ENCODE assay signal across 15 cellular contexts in the genomic region with DNA sequence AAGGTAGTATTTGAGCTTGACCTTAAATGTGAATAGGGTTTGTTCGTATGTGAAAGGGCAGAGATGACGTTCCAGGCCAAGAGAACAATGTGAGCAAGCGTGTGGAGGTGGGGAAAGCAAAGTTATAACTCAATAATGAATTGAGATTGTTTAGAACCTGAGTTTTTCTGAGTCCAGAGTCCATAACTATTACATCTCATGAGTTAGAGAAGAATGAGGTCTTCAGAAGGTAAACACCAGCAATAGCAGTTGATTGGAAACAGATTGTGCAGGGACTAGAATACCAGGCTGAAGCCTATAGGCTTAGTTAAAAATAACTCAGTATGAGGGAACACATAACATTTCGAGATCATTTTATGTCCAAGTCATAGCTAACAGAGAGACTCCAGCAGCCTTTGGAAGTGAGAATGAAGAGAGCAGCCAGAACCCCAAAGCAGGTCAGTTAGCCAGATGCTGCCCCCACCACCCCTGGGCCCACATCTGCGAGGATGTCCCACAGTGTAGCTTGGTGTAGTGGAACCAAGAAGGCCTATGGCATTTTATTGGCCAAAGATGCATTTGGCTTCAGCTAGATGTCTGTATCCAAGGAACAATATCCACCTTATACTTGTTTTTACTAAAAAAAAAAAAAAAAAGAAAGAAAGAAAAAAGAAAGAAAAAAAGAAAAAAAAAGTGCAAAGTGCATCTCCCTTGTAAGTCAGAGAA.
A peak's percentile ranks its signal among the peaks of the same experiment; 100 is the strongest.
DNase-seq lines count a peak whose midpoint lies in the region; ATAC-seq and TF ChIP-seq lines count a peak whose summit lies in the region.
"Had no signal": no experiment of that assay in that cellular context is flagged by ENCODE, and none has a peak within 500 bp of the region (broad histone marks: within the 10 kb centered on the region; RNA-seq: fewer than 3 reads in every experiment).

No MANE protein-coding gene starts in this region.

- intact Hi-C loops in activated CD4-positive, alpha-beta T cell treated with anti-CD3 and anti-CD28 coated beads for 36 hours (cut with DNase I, micrococcal nuclease), result no loop called here

- H3K27me3 ChIP-seq in RWPE2 (ENCODE audit: insufficient read depth, poor library complexity, severe bottlenecking) (no peaks in the 10 kb centered on the region), mucosa of rectum (ENCODE audit: control insufficient read depth in 2 of 2, insufficient read depth in 2 of 2, low read length in 2 of 2) (no peaks in the 10 kb centered on the region)
- H3K27me3 ChIP-seq: neutrophil, SJSA1 had no signal

- no peaks in the 10 kb centered on the region for H3K36me3 ChIP-seq in RWPE2 (ENCODE audit: low read depth)
- H3K36me3 ChIP-seq in mucosa of rectum (ENCODE audit: control insufficient read depth in 2 of 2, insufficient read depth in 2 of 2, low read length in 2 of 2), result no peaks in the 10 kb centered on the region
- H3K36me3 ChIP-seq: neutrophil, SJSA1 had no signal

- no peak for ATAC-seq in RWPE2 (ENCODE audit: low read depth)
- ATAC-seq in activated CD4-positive, alpha-beta T cell treated with anti-CD3 and anti-CD28 coated beads for 36 hours, result no peak
- ATAC-seq: right cardiac atrium had no signal

- no peaks in the 10 kb centered on the region for H3K4me1 Mint-ChIP-seq in activated CD4-positive, alpha-beta T cell treated with anti-CD3 and anti-CD28 coated beads for 36 hours
- H3K4me1 Mint-ChIP-seq: IgD-negative memory B cell had no signal

- H3K4me3 ChIP-seq in RWPE2 (ENCODE audit: severe bottlenecking) (no peak overlapping the region), fibroblast of mammary gland (ENCODE audit: control insufficient read depth, low read depth, low read length) (no peak overlapping the region), mucosa of rectum (ENCODE audit: low read length in 2 of 2) (peak overlapping the region in 1 of 2 donors; percentile 10)
- H3K4me3 ChIP-seq: SJSA1 had no signal

- no peaks in the 10 kb centered on the region for H3K9me3 ChIP-seq in RWPE2 (ENCODE audit: severe bottlenecking)
- no peaks in the 10 kb centered on the region for H3K9me3 ChIP-seq in mucosa of rectum (ENCODE audit: control insufficient read depth in 2 of 2, low read length in 2 of 2)
- H3K9me3 ChIP-seq: neutrophil, SJSA1 had no signal

- no peaks in the 10 kb centered on the region for H3K36me3 Mint-ChIP-seq in activated CD4-positive, alpha-beta T cell treated with anti-CD3 and anti-CD28 coated beads for 36 hours (ENCODE audit: low read depth)
- H3K36me3 Mint-ChIP-seq: IgD-negative memory B cell had no signal

- TF ChIP-seq CTCF in RWPE2 (IDR thresholded peaks at IDR 0.05; ENCODE audit: poor library complexity, severe bottlenecking) (no peak), fibroblast of mammary gland (conservative IDR thresholded peaks at IDR 0.05; ENCODE audit: control insufficient read depth, insufficient read depth, low read depth, low read length) (no peak)

- H3K4me1 ChIP-seq in RWPE2 (ENCODE audit: insufficient read depth, poor library complexity, severe bottlenecking), result peaks cover 21% of the 10 kb centered on the region
- H3K4me1 ChIP-seq in mucosa of rectum (ENCODE audit: control insufficient read depth in 2 of 2, insufficient read depth in 2 of 2, low read length in 2 of 2), result peaks cover 11 to 16% of the 10 kb centered on the region in 2 donors

- DNase-seq in EH (ENCODE audit: low read depth) (peak; percentile 72), RWPE2 (ENCODE audit: low spot score) (no peak), fibroblast of mammary gland (ENCODE audit: low read depth) (peak; percentile 69), SIG-M5 (lab: John Stamatoyannopoulos, UW) (no peak), caudate nucleus (lab: John Stamatoyannopoulos, UW) (no peak)
- DNase-seq in stimulated activated CD4-positive, alpha-beta T cell treated with anti-CD3 and anti-CD28 coated beads, Interleukin-1b, Interleukin-23, amount 100 ng/mL, for 48 hours, result no peak
- no peak for DNase-seq in activated CD4-positive, alpha-beta T cell treated with anti-CD3 and anti-CD28 coated beads for 36 hours
- DNase-seq: activated CD4-positive, CD25-positive, alpha-beta regulatory T cell treated with anti-CD3 and anti-CD28 coated beads, Interleukin-2, amount 50 U/mL, for 72 hours; activated effector memory CD4-positive, alpha-beta T cell treated with Interleukin-2 at 50 U/mL for 16 hours; NCI-H187 treated with DMSO at 0.1 percent for 48 hours; right cardiac atrium had no signal

- POLR2A ChIA-PET in activated CD4-positive, alpha-beta T cell treated with anti-CD3 and anti-CD28 coated beads for 36 hours (lab: Charles Lee), result no interaction called here

- H3K27ac ChIP-seq in RWPE2 (ENCODE audit: poor library complexity, severe bottlenecking), result peak overlapping the region; percentile 76
- peak overlapping the region; percentile 83 to 92 for H3K27ac ChIP-seq in mucosa of rectum (ENCODE audit: low read depth in 2 of 2, low read length in 2 of 2)
- H3K27ac ChIP-seq in caudate nucleus (ENCODE audit: low read depth, low read length), result no peak overlapping the region
- H3K27ac ChIP-seq: neutrophil, SJSA1 had no signal

- no peak overlapping the region for H3K4me3 Mint-ChIP-seq in activated CD4-positive, alpha-beta T cell treated with anti-CD3 and anti-CD28 coated beads for 36 hours
- H3K4me3 Mint-ChIP-seq: IgD-negative memory B cell had no signal

- peaks cover 3% of the 10 kb centered on the region for H3K27me3 Mint-ChIP-seq in activated CD4-positive, alpha-beta T cell treated with anti-CD3 and anti-CD28 coated beads for 36 hours

- no peak overlapping the region for H3K27ac Mint-ChIP-seq in activated CD4-positive, alpha-beta T cell treated with anti-CD3 and anti-CD28 coated beads for 36 hours
- H3K27ac Mint-ChIP-seq: IgD-negative memory B cell had no signal

- CTCF ChIA-PET in activated CD4-positive, alpha-beta T cell treated with anti-CD3 and anti-CD28 coated beads for 36 hours (lab: Charles Lee), result no interaction called here

- H3K9ac ChIP-seq in mucosa of rectum (ENCODE audit: low read depth in 1 of 2, low read length in 2 of 2), result peak overlapping the region in 1 of 2 donors; percentile 50

- H3K9me3 Mint-ChIP-seq in activated CD4-positive, alpha-beta T cell treated with anti-CD3 and anti-CD28 coated beads for 36 hours (ENCODE audit: low read depth), result no peaks in the 10 kb centered on the region

Comparison
In these comparisons a context has a peak if more than half of its experiments do, and no peak if none do; other contexts are left out.
1. DNase-seq: peak in EH (single experiment) and fibroblast of mammary gland (single experiment); none in RWPE2 (single experiment), stimulated activated CD4-positive, alpha-beta T cell treated with anti-CD3 and anti-CD28 coated beads, Interleukin-1b, Interleukin-23, amount 100 ng/mL, for 48 hours (single experiment), activated CD4-positive, alpha-beta T cell treated with anti-CD3 and anti-CD28 coated beads for 36 hours (single experiment), SIG-M5 (single experiment) and caudate nucleus (0 of 61).